In the genomic region with DNA sequence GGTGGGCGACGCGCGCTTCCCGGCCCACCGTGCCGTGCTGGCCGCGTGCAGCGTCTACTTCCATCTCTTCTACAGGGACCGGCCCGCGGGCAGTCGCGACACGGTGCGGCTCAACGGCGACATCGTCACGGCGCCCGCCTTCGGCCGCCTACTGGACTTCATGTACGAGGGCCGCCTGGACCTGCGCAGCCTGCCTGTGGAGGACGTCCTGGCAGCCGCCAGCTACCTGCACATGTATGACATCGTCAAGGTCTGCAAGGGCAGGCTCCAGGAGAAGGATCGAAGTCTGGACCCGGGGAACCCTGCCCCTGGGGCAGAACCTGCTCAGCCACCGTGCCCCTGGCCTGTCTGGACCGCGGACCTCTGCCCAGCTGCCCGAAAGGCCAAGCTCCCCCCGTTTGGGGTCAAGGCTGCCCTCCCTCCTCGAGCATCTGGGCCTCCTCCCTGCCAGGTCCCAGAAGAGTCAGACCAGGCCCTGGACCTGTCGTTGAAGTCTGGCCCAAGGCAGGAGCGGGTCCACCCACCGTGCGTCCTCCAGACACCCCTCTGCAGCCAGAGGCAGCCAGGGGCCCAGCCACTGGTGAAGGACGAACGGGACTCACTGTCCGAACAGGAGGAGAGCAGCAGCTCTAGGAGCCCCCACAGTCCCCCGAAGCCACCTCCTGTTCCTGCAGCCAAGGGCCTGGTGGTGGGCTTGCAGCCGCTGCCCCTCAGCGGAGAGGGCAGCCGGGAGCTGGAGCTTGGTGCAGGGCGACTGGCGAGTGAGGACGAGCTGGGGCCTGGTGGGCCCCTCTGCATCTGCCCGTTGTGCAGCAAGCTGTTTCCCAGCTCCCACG, we compare ENCODE assay signal across 8 cellular contexts. TPM values are rescaled to one million over a fixed set of nuclear protein-coding genes. Genes with fewer than 3 reads are reported as not detected.
DNase-seq lines count a peak whose midpoint lies in the region; ATAC-seq and TF ChIP-seq lines count a peak whose summit lies in the region.

No MANE protein-coding gene starts in this region.

- peaks cover 30% of the 10 kb centered on the region for H3K4me1 ChIP-seq in testis

- H3K9me3 ChIP-seq in testis: no peaks in the 10 kb centered on the region

- H3K4me3 ChIP-seq in kidney epithelial cell (ENCODE audit: low read depth, low read length) (peak overlapping the region; percentile 62), testis (peak overlapping the region; percentile 58 to 71)

- H3K27me3 ChIP-seq in kidney epithelial cell (ENCODE audit: control insufficient read depth, insufficient read depth, low read length) (no peaks in the 10 kb centered on the region), testis (no peaks in the 10 kb centered on the region)

- intact Hi-C loops in testis (cut with DNase I; ENCODE audit: low total_unique reads): no loop called here

- H3K36me3 Mint-ChIP-seq in T-helper 2 cell treated with Interferon-gamma antibody and Interleukin-4, amounts not matched to agents 5 μg/mL and 100 μg/mL, for 36 hours (ENCODE audit: low read depth): no peaks in the 10 kb centered on the region
- H3K36me3 Mint-ChIP-seq in activated naive CD8-positive, alpha-beta T cell: no peaks in the 10 kb centered on the region

- H3K4me3 Mint-ChIP-seq in T-helper 2 cell treated with Interferon-gamma antibody and Interleukin-4, amounts not matched to agents 5 μg/mL and 100 μg/mL, for 36 hours: peak overlapping the region; percentile 85
- peak overlapping the region; percentile 89 for H3K4me3 Mint-ChIP-seq in activated naive CD8-positive, alpha-beta T cell

- peak overlapping the region in 1 of 2 donors; percentile 91 for H3K27ac ChIP-seq in testis

- peaks cover 13% of the 10 kb centered on the region for H3K4me1 Mint-ChIP-seq in T-helper 2 cell treated with Interferon-gamma antibody and Interleukin-4, amounts not matched to agents 5 μg/mL and 100 μg/mL, for 36 hours (ENCODE audit: low read depth)
- peaks cover 29% of the 10 kb centered on the region for H3K4me1 Mint-ChIP-seq in activated naive CD8-positive, alpha-beta T cell (ENCODE audit: low read depth)

- peaks cover 3% of the 10 kb centered on the region for H3K9me3 Mint-ChIP-seq in T-helper 2 cell treated with Interferon-gamma antibody and Interleukin-4, amounts not matched to agents 5 μg/mL and 100 μg/mL, for 36 hours
- no peaks in the 10 kb centered on the region for H3K9me3 Mint-ChIP-seq in activated naive CD8-positive, alpha-beta T cell (ENCODE audit: low read depth)

- H3K27ac Mint-ChIP-seq in T-helper 2 cell treated with Interferon-gamma antibody and Interleukin-4, amounts not matched to agents 5 μg/mL and 100 μg/mL, for 36 hours: peak overlapping the region; percentile 63
- peak overlapping the region; percentile 58 for H3K27ac Mint-ChIP-seq in activated naive CD8-positive, alpha-beta T cell

- TF ChIP-seq CTCF in kidney epithelial cell (IDR thresholded peaks at IDR 0.05; ENCODE audit: insufficient read depth, low read length, poor library complexity, severe bottlenecking) (no peak), testis (IDR thresholded peaks at IDR 0.05) (no peak)

- H3K27me3 Mint-ChIP-seq in T-helper 2 cell treated with Interferon-gamma antibody and Interleukin-4, amounts not matched to agents 5 μg/mL and 100 μg/mL, for 36 hours (ENCODE audit: low read depth): peaks cover 3% of the 10 kb centered on the region
- H3K27me3 Mint-ChIP-seq in activated naive CD8-positive, alpha-beta T cell: no peaks in the 10 kb centered on the region

- H3K36me3 ChIP-seq in kidney epithelial cell (ENCODE audit: control insufficient read depth, insufficient read depth, low read length) (no peaks in the 10 kb centered on the region), testis (ENCODE audit: low read depth, missing control alignments) (no peaks in the 10 kb centered on the region)

- no peak for ATAC-seq in activated CD4-positive, CD25-positive, alpha-beta regulatory T cell treated with anti-CD3 and anti-CD28 coated beads, Interleukin-2, amount 50 U/mL, for 24 hours

- no peak for DNase-seq in T-helper 2 cell treated with Interferon-gamma antibody and Interleukin-4, amounts not matched to agents 5 μg/mL and 100 μg/mL, for 36 hours (ENCODE audit: low spot score)
- no peak for DNase-seq in T-helper 2 cell
- DNase-seq in kidney epithelial cell (ENCODE audit: low read depth): no peak
- DNase-seq in testis: no peak
- no peak for DNase-seq in glomerular visceral epithelial cell (ENCODE audit: extremely low spot score)
- DNase-seq in NCI-H2081 (lab: John Stamatoyannopoulos, UW): no peak

- 21 to 52% methylated on average over 23 of the region's 55 CpGs for WGBS in testis, 2 donors

- TF ChIP-seq POLR2A in testis (IDR thresholded peaks at IDR 0.05): no peak

RNA-seq across cellular contexts. Expression of gene ZBTB42, which starts 0.6 kb away (rescaled TPM):
- 8.4 and 13.8 TPM in 2 replicates for total RNA-seq in kidney epithelial cell
- total RNA-seq in testis: 1 to 10 TPM; 6.1 to 8.4 TPM
- polyA plus RNA-seq in testis (ENCODE audit: insufficient read depth, low read depth, low replicate concordance): 7.1 TPM

RNA-seq across cellular contexts. Expression of gene AKT1, which starts 6.0 kb away (rescaled TPM):
- total RNA-seq in kidney epithelial cell (144 and 159 TPM in 2 replicates), testis (100 to 1,000 TPM; 106 to 125 TPM)
- 68.2 TPM for polyA plus RNA-seq in testis (ENCODE audit: insufficient read depth, low read depth, low replicate concordance)

RNA-seq across cellular contexts. Expression of gene SIVA1, which starts 48.6 kb away (rescaled TPM):
- total RNA-seq in kidney epithelial cell (222 and 235 TPM in 2 replicates), testis (100 to 1,000 TPM; 236 to 247 TPM)
- polyA plus RNA-seq in testis (ENCODE audit: insufficient read depth, low read depth, low replicate concordance): 99.5 TPM
